In genomic region chrX:135120056-135120576, GRCh38 we compare ENCODE assay signal across 6 cellular contexts. TPM values are rescaled to one million over a fixed set of nuclear protein-coding genes. Genes with fewer than 3 reads are reported as not detected.
"Had no signal": no experiment of that assay in that cellular context is flagged by ENCODE, and none has a peak within 500 bp of the region (broad histone marks: within the 10 kb centered on the region; RNA-seq: fewer than 3 reads in every experiment).

TSS of gene ETDB (minus strand) at chrX:135120526. CDS start at chrX:135119261, 1,265 bp downstream.

RNA-seq across cellular contexts. Expression of gene ETDB, which starts in this region (rescaled TPM):
- total RNA-seq: M059J, PC-3, Peyer's patch, Right ventricle myocardium superior, SJSA1 had no signal
- polyA plus RNA-seq: SK-N-SH had no signal
